Comparison of ENCODE assay signal across 8 cellular contexts in genomic region chr3:57755368-57756021, GRCh38. TPM values are rescaled to one million over a fixed set of nuclear protein-coding genes. Genes with fewer than 3 reads are reported as not detected.
A peak's percentile ranks its signal among the peaks of the same experiment; 100 is the strongest.
DNase-seq lines count a peak whose midpoint lies in the region; ATAC-seq and TF ChIP-seq lines count a peak whose summit lies in the region.

No MANE protein-coding gene starts in this region.

- H3K27me3 Mint-ChIP-seq in CD4-positive, alpha-beta T cell: no peaks in the 10 kb centered on the region
- H3K27me3 Mint-ChIP-seq in activated naive CD8-positive, alpha-beta T cell treated with anti-CD3 and anti-CD28 coated beads for 36 hours: no peaks in the 10 kb centered on the region

- H3K4me3 Mint-ChIP-seq in CD4-positive, alpha-beta T cell: peak overlapping the region; percentile 96
- H3K4me3 Mint-ChIP-seq in activated naive CD8-positive, alpha-beta T cell treated with anti-CD3 and anti-CD28 coated beads for 36 hours: peak overlapping the region; percentile 97

- CTCF ChIA-PET in CD4-positive, alpha-beta T cell (lab: Charles Lee): interaction anchor here (1.0 kb wide), 1 partner anchor 158 kb away, joined by 4 read pairs; the partner anchor contains the start of gene ARF4

- intact Hi-C loops in CD4-positive, alpha-beta T cell (cut with DNase I, micrococcal nuclease): loop anchor here (1.0 to 10.0 kb wide), 8 partner anchors 47 to 549 kb away; partner anchors contain the start of genes ARF4 (in 2 of the 2), PDE12 (in 2 of the 2), ABHD6 (in 1 of the 2) and HTD2 (in 1 of the 2)
- intact Hi-C loops in left cardiac atrium (cut with DNase I): loop anchor here in 1 of 2 donors (1.0 kb wide), 1 partner anchor 63 kb away; no protein-coding TSS in a partner anchor

- peak; percentile 71 for ATAC-seq in CD4-positive, alpha-beta T cell (ENCODE audit: poor library complexity)
- peak; percentile 57 for ATAC-seq in GM18867 (IDR thresholded peaks at IDR 0.05; ENCODE audit: unreplicated experiment)
- ATAC-seq in HG03066 (IDR thresholded peaks at IDR 0.05; ENCODE audit: low read depth, unreplicated experiment): peak; percentile 53
- ATAC-seq in left cardiac atrium: peak; percentile 60 to 72

- H3K27ac ChIP-seq in CD4-positive, alpha-beta T cell (ENCODE audit: low read depth, low read length): peak overlapping the region; percentile 82
- H3K27ac ChIP-seq in rectal smooth muscle tissue (ENCODE audit: low read depth, low read length): peak overlapping the region; percentile 89

- peak overlapping the region; percentile 97 for H3K27ac Mint-ChIP-seq in CD4-positive, alpha-beta T cell
- peak overlapping the region; percentile 91 for H3K27ac Mint-ChIP-seq in activated naive CD8-positive, alpha-beta T cell treated with anti-CD3 and anti-CD28 coated beads for 36 hours

- TF ChIP-seq CTCF in CD4-positive, alpha-beta T cell (IDR thresholded peaks at IDR 0.05): no peak

- peaks cover 45% of the 10 kb centered on the region for H3K4me1 Mint-ChIP-seq in CD4-positive, alpha-beta T cell (ENCODE audit: low read depth)
- H3K4me1 Mint-ChIP-seq in activated naive CD8-positive, alpha-beta T cell treated with anti-CD3 and anti-CD28 coated beads for 36 hours: peaks cover 28% of the 10 kb centered on the region

- H3K4me3 ChIP-seq in rectal smooth muscle tissue (ENCODE audit: low read length): peak overlapping the region; percentile 92

- H3K36me3 ChIP-seq in rectal smooth muscle tissue (ENCODE audit: control insufficient read depth, insufficient read depth, low read length): no peaks in the 10 kb centered on the region

- peaks cover 4% of the 10 kb centered on the region for H3K4me1 ChIP-seq in rectal smooth muscle tissue (ENCODE audit: control insufficient read depth, insufficient read depth, low read length)

- peaks cover 33% of the 10 kb centered on the region for H3K36me3 Mint-ChIP-seq in CD4-positive, alpha-beta T cell (ENCODE audit: low read depth)
- H3K36me3 Mint-ChIP-seq in activated naive CD8-positive, alpha-beta T cell treated with anti-CD3 and anti-CD28 coated beads for 36 hours: peaks cover 22% of the 10 kb centered on the region

- DNase-seq in CD4-positive, alpha-beta T cell: peak in 5 of 10 experiments; percentile 26 to 39 (median 34)
- peak; percentile 65 to 74 for DNase-seq in NOMO-1 (lab: John Stamatoyannopoulos, UW; ENCODE audit: unreplicated experiment in 2 of 2)
- no peak for DNase-seq in activated naive CD8-positive, alpha-beta T cell treated with anti-CD3 and anti-CD28 coated beads for 36 hours
- peak; percentile 39 for DNase-seq in left cardiac atrium
- DNase-seq in mesenteric fat pad (ENCODE audit: low spot score): no peak

- no peaks in the 10 kb centered on the region for H3K9me3 Mint-ChIP-seq in CD4-positive, alpha-beta T cell
- no peaks in the 10 kb centered on the region for H3K9me3 Mint-ChIP-seq in activated naive CD8-positive, alpha-beta T cell treated with anti-CD3 and anti-CD28 coated beads for 36 hours

- H3K27me3 ChIP-seq in CD4-positive, alpha-beta T cell (ENCODE audit: control insufficient read depth, insufficient read depth, low read length): no peaks in the 10 kb centered on the region
- no peaks in the 10 kb centered on the region for H3K27me3 ChIP-seq in rectal smooth muscle tissue (ENCODE audit: control insufficient read depth, insufficient read depth, low read length)

- H3K9ac ChIP-seq in rectal smooth muscle tissue (ENCODE audit: low read length): no peak overlapping the region

- POLR2A ChIA-PET in CD4-positive, alpha-beta T cell (lab: Charles Lee): interaction anchor here (0.7 to 2.5 kb wide), 19 partner anchors 28 to 1199 kb away, joined by 3 to 52 read pairs (median 4); partner anchors contain the start of genes ARF4, CCDC66, DENND6A and HTD2

- no peaks in the 10 kb centered on the region for H3K9me3 ChIP-seq in CD4-positive, alpha-beta T cell (ENCODE audit: control insufficient read depth, low read length)

RNA-seq across cellular contexts. Expression of gene SLMAP, which starts 0.6 kb away (rescaled TPM):
- 10 to 100 TPM; 51.3 to 52.2 TPM for total RNA-seq in CD4-positive, alpha-beta T cell
- 10 to 100 TPM; 51.2 to 52.8 TPM for total RNA-seq in activated naive CD8-positive, alpha-beta T cell treated with anti-CD3 and anti-CD28 coated beads for 36 hours
- total RNA-seq in left cardiac atrium (100 to 1,000 TPM; 213 to 259 TPM), mesenteric fat pad (57.2 TPM)

Comparison
In these comparisons a context has a peak if more than half of its experiments do, and no peak if none do; other contexts are left out.
1. DNase-seq: peak in NOMO-1 (2 of 2) and left cardiac atrium (single experiment); none in activated naive CD8-positive, alpha-beta T cell treated with anti-CD3 and anti-CD28 coated beads for 36 hours (single experiment) and mesenteric fat pad (single experiment).
2. Peak in every context shown above with its lines, with median percentiles within 50 percentile points of each other: ATAC-seq.